ENCODE assay signal across 1 cellular context in genomic region chr1:180940445-180940844, GRCh38.
TF ChIP-seq lines count a peak whose summit lies in the region.

No MANE protein-coding gene starts in this region.

TF ChIP-seq in K562, 482 proteins besides CTCF, POLR2A, EP300 and RAD21:
- TF ChIP-seq CHD7 (IDR thresholded peaks at IDR 0.05; ENCODE audit: low read depth, low read length) (no peak), ETS1 (conservative IDR thresholded peaks at IDR 0.05; ENCODE audit: control insufficient read depth, low read depth, low read length) (no peak), SAFB2 (IDR thresholded peaks at IDR 0.05; ENCODE audit: borderline replicate concordance, low read depth, low read length, severe bottlenecking) (no peak), RFX5 (IDR thresholded peaks at IDR 0.05; ENCODE audit: low read depth, low read length) (no peak), ZNF512 (tag; IDR thresholded peaks at IDR 0.05) (peak; percentile 53; the same call in 1 of the 2 replicates), ADNP (tag; IDR thresholded peaks at IDR 0.05) (no peak), ARHGAP35 (IDR thresholded peaks at IDR 0.05; ENCODE audit: partially characterized antibody) (no peak), FOXA3 (CRISPR knock-in tag; conservative IDR thresholded peaks at IDR 0.05 in 1 of 2, IDR thresholded peaks at IDR 0.05 in 1 of 2) (no peak)
